Comparison of ENCODE assay signal across 8 cellular contexts in the genomic region with DNA sequence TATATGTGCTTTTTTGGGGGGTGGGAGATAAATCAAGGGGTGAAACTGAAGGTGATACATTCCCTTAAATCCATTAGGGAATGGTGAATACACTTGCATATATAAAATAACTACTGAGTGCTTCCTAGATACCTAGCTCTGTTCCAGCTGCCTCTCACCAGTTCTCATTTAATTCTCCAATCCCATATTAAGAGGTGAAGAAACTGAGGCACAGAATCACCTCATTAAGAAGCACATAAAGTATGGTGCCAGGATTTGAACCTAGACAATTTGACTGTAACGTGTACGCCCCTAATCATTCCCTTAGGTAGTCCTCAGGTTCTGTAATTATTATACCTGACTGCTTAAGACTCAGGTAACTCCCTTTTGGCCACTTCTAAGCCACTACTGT. TPM values are rescaled to one million over a fixed set of nuclear protein-coding genes. Genes with fewer than 3 reads are reported as not detected.
DNase-seq lines count a peak whose midpoint lies in the region; ATAC-seq and TF ChIP-seq lines count a peak whose summit lies in the region.

No MANE protein-coding gene starts in this region.

- TF ChIP-seq CTCF in AG10803 (conservative IDR thresholded peaks at IDR 0.05; ENCODE audit: low read length) (no peak), LNCaP clone FGC (IDR thresholded peaks at IDR 0.05; ENCODE audit: control insufficient read depth, extremely low read depth, insufficient read depth) (no peak)

- DNase-seq in AG10803 (ENCODE audit: low read depth) (no peak), LNCaP clone FGC (ENCODE audit: low read depth) (no peak), HCEC 1CT (no peak), anterior cingulate cortex (lab: John Stamatoyannopoulos, UW) (no peak), KG1 (lab: John Stamatoyannopoulos, UW) (no peak)
- DNase-seq in naive thymus-derived CD8-positive, alpha-beta T cell: no peak

- H3K27ac Mint-ChIP-seq in naive thymus-derived CD8-positive, alpha-beta T cell: peak overlapping the region; percentile 96 to 100 (median 99)

- H3K36me3 Mint-ChIP-seq in naive thymus-derived CD8-positive, alpha-beta T cell: peaks cover 0 to 10% (median 4%) of the 10 kb centered on the region in 3 donors

- peak overlapping the region; percentile 91 to 99 (median 94) for H3K4me3 Mint-ChIP-seq in naive thymus-derived CD8-positive, alpha-beta T cell

- no peaks in the 10 kb centered on the region for H3K27me3 Mint-ChIP-seq in naive thymus-derived CD8-positive, alpha-beta T cell

- peaks cover 9 to 28% (median 23%) of the 10 kb centered on the region in 4 donors for H3K4me1 Mint-ChIP-seq in naive thymus-derived CD8-positive, alpha-beta T cell

- H3K9me3 Mint-ChIP-seq in naive thymus-derived CD8-positive, alpha-beta T cell: no peaks in the 10 kb centered on the region

- no peak for ATAC-seq in naive thymus-derived CD8-positive, alpha-beta T cell
- ATAC-seq in GM21737 (IDR thresholded peaks at IDR 0.05; ENCODE audit: unreplicated experiment): no peak

- H3K27ac ChIP-seq in cingulate gyrus (ENCODE audit: low read depth, low read length): peak overlapping the region; percentile 99

- H3K4me3 ChIP-seq in AG10803 (ENCODE audit: low read length) (peak overlapping the region; percentile 87), LNCaP clone FGC (ENCODE audit: low read depth, low read length) (peak overlapping the region; percentile 78)

- POLR2A ChIA-PET in naive thymus-derived CD8-positive, alpha-beta T cell (lab: Charles Lee): interaction anchor here (1.1 to 3.1 kb wide), 11 partner anchors 99 to 536 kb away, joined by 3 to 19 read pairs (median 6); no protein-coding TSS in a partner anchor

RNA-seq across cellular contexts. Expression of gene SFR1, which starts 1.5 kb away (rescaled TPM):
- total RNA-seq in naive thymus-derived CD8-positive, alpha-beta T cell: 10 to 100 TPM; 15.5 to 17.3 TPM
- 10 to 100 TPM; 12.9 to 18.2 (median 14.4) TPM for polyA plus RNA-seq in naive thymus-derived CD8-positive, alpha-beta T cell

RNA-seq across cellular contexts. Expression of gene COL17A1, which starts 34.8 kb away (rescaled TPM):
- total RNA-seq in naive thymus-derived CD8-positive, alpha-beta T cell: not detected
- polyA plus RNA-seq in naive thymus-derived CD8-positive, alpha-beta T cell: not detected
